In the genomic region with DNA sequence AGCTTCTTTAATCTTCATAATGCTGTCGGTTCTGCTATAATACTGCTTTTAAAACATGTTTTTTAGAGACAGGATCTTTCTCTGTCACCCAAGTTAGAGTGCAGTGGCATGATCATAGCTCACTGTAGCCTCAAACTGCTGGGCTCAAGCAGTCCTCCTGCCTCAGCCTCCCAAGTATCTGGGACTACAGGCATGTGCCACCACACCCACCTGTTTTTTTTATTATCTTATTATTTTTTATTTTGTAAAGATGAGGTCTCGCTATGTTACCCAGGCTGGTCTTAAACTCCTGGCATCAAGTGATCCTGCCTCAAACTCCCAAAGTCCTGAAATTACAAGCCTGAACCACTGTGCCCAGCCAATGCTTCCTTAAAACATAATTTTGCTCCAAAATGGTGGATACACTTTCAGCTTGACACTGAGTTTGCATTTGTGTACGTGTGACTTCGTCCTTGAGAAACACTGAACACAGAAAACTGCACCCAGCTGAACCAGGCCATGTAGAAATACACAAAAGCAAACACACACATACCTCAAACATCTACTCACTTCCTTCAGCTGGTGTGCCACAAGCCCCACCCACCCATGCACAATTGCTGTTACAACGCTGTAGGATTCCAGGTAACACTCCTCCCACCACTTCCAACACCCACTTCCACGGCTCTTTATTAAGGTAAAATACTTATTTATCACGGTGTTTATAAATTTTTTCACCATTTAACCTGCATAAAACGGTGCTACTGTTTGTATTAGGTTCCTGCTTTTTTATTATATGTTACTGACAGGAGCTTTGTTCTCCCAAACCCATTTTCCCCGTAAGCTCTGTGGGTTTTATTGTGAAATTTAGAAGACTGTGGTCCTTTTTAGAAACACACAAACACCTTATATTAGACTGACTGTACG, we compare ENCODE assay signal across 10 cellular contexts.
A peak's percentile ranks its signal among the peaks of the same experiment; 100 is the strongest.
DNase-seq lines count a peak whose midpoint lies in the region; ATAC-seq and TF ChIP-seq lines count a peak whose summit lies in the region.
"Had no signal": no experiment of that assay in that cellular context is flagged by ENCODE, and none has a peak within 500 bp of the region (broad histone marks: within the 10 kb centered on the region; RNA-seq: fewer than 3 reads in every experiment).

No MANE protein-coding gene starts in this region.

- CTCF ChIA-PET in WTC11 (lab: Charles Lee), result no interaction called here

- peak overlapping the region; percentile 43 for H2AFZ ChIP-seq in fibroblast of lung (ENCODE audit: low read length)

- H4K20me1 ChIP-seq in fibroblast of lung (ENCODE audit: control insufficient read depth, extremely low read depth, insufficient read depth, low read length), result no peaks in the 10 kb centered on the region

- POLR2A ChIA-PET in WTC11 (lab: Charles Lee), result no interaction called here

- peak; percentile 5 for DNase-seq in LHCN-M2 (ENCODE audit: low read depth)
- DNase-seq in WTC11 (ENCODE audit: low spot score), result no peak
- DNase-seq in fibroblast of lung (ENCODE audit: low read depth in 2 of 2), result peak; percentile 69 to 90
- peak; percentile 18 for DNase-seq in stimulated activated CD4-positive, alpha-beta T cell treated with anti-CD3 and anti-CD28 coated beads, Interleukin-4, amount 100 ng/mL, for 1 hour
- no peak for DNase-seq in SIG-M5 (lab: John Stamatoyannopoulos, UW)
- DNase-seq in NCI-H446 (lab: John Stamatoyannopoulos, UW), result no peak
- DNase-seq in DMS53 (lab: John Stamatoyannopoulos, UW), result no peak
- DNase-seq: cortex of kidney, Kasumi-1 had no signal

- no peaks in the 10 kb centered on the region for H3K27me3 ChIP-seq in fibroblast of lung (ENCODE audit: control insufficient read depth, insufficient read depth, low read length)

- no peak overlapping the region for H3K27ac Mint-ChIP-seq in WTC11

- no peak overlapping the region for H3K4me2 ChIP-seq in fibroblast of lung (ENCODE audit: extremely low read depth, insufficient read depth, low read length)

- H3K36me3 ChIP-seq in fibroblast of lung (ENCODE audit: control insufficient read depth, insufficient read depth, low read length), result no peaks in the 10 kb centered on the region

- no peaks in the 10 kb centered on the region for H3K9me3 Mint-ChIP-seq in WTC11

- ATAC-seq in WTC11 (no peak), GM19324 (IDR thresholded peaks at IDR 0.05; ENCODE audit: low FRiP score, unreplicated experiment) (no peak)

- H3K79me2 ChIP-seq in fibroblast of lung (ENCODE audit: control insufficient read depth, insufficient read depth, low read length), result no peaks in the 10 kb centered on the region

- no peaks in the 10 kb centered on the region for H3K9me3 ChIP-seq in fibroblast of lung (ENCODE audit: control insufficient read depth, insufficient read depth, low read depth, low read length)

- TF ChIP-seq CTCF in WTC11 (IDR thresholded peaks at IDR 0.05) (no peak), fibroblast of lung (conservative IDR thresholded peaks at IDR 0.05 in 1 of 2, IDR thresholded peaks at IDR 0.05 in 1 of 2; ENCODE audit: low read depth in 1 of 2, low read length in 2 of 2) (no peak)

- no peak overlapping the region for H3K4me3 ChIP-seq in fibroblast of lung (replicated peaks in 1 of 4; ENCODE audit: control extremely low read depth in 1 of 4, insufficient read depth in 1 of 4, low read depth in 3 of 4, low read length in 4 of 4)

- H3K4me1 Mint-ChIP-seq in WTC11, result peaks cover 17% of the 10 kb centered on the region

- H3K27ac ChIP-seq in fibroblast of lung (ENCODE audit: insufficient read depth, low read length), result no peak overlapping the region

- no peaks in the 10 kb centered on the region for H3K4me1 ChIP-seq in fibroblast of lung (ENCODE audit: control insufficient read depth, extremely low read depth, insufficient read depth, low read length)

- no peaks in the 10 kb centered on the region for H3K36me3 Mint-ChIP-seq in WTC11

- H3K9ac ChIP-seq in fibroblast of lung (ENCODE audit: insufficient read depth, low read length), result no peak overlapping the region

- no peaks in the 10 kb centered on the region for H3K27me3 Mint-ChIP-seq in WTC11 (ENCODE audit: low read depth)

- H3K4me3 Mint-ChIP-seq in WTC11, result no peak overlapping the region

TF ChIP-seq in WTC11, 78 proteins besides CTCF, POLR2A, EP300 and RAD21:
- TF ChIP-seq GABPB1 (CRISPR knock-in tag; IDR thresholded peaks at IDR 0.05) (peak; percentile 93), NFATC4 (CRISPR knock-in tag; IDR thresholded peaks at IDR 0.05) (no peak), TEAD1 (CRISPR knock-in tag; IDR thresholded peaks at IDR 0.05) (no peak), ZNF423 (CRISPR knock-in tag; IDR thresholded peaks at IDR 0.05) (no peak)
TF ChIP-seq in WTC11: peak in this region for 1.

Comparison
In these comparisons a context has a peak if more than half of its experiments do, and no peak if none do; other contexts are left out.
1. DNase-seq: peak in LHCN-M2 (single experiment), fibroblast of lung (2 of 2) and stimulated activated CD4-positive, alpha-beta T cell treated with anti-CD3 and anti-CD28 coated beads, Interleukin-4, amount 100 ng/mL, for 1 hour (single experiment); none in WTC11 (single experiment), SIG-M5 (single experiment), NCI-H446 (0 of 2) and DMS53 (single experiment).